Comparison of ENCODE assay signal across 16 cellular contexts in the genomic region with DNA sequence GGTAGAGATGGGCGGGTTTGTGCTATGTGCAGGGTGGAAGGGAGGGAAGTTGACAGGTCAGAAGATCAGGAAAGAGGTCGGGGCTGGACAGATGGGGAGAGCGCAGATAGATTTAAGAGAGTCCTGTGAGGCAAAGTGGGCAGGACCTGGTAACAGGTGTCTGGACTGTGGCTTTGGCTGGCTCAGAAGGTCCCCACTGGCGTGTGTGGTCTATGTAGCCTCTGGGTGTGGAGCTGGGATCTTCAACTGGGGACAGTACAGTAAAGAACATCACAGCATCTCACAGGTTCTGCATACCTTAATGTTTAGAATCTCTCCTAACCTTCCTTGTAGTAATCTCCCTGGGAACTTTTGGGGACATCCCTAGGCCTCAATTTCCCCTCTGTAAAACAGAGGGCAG. TPM values are rescaled to one million over a fixed set of nuclear protein-coding genes. Genes with fewer than 3 reads are reported as not detected.
DNase-seq lines count a peak whose midpoint lies in the region; ATAC-seq and TF ChIP-seq lines count a peak whose summit lies in the region.
"Had no signal": no experiment of that assay in that cellular context is flagged by ENCODE, and none has a peak within 500 bp of the region (broad histone marks: within the 10 kb centered on the region; RNA-seq: fewer than 3 reads in every experiment).

No MANE protein-coding gene starts in this region.

- no peak overlapping the region for H3K56ac ChIP-seq in IMR-90 (ENCODE audit: extremely low read depth, insufficient read depth, low read length)

- TF ChIP-seq POLR2A in IMR-90 (IDR thresholded peaks at IDR 0.05; ENCODE audit: low read depth, low read length) (no peak), gastrocnemius medialis (IDR thresholded peaks at IDR 0.05) (no peak), esophagus squamous epithelium (IDR thresholded peaks at IDR 0.05) (no peak)

- H3K36me3 ChIP-seq in IMR-90 (ENCODE audit: control insufficient read depth, insufficient read depth, low read length) (peaks cover 14% of the 10 kb centered on the region; the same call in 1 of the 2 replicates), cardiac muscle cell (no peaks in the 10 kb centered on the region), gastrocnemius medialis (peaks cover 0 to 11% of the 10 kb centered on the region in 2 donors), esophagus squamous epithelium (peaks cover 0 to 22% (median 0%) of the 10 kb centered on the region in 3 donors)
- H3K36me3 ChIP-seq: HAP-1 had no signal

- peak; percentile 18; the same call in 1 of the 2 replicates for ATAC-seq in IMR-90 (ENCODE audit: low read depth)
- peak in 1 of 2 donors; percentile 48 for ATAC-seq in gastrocnemius medialis
- ATAC-seq in HG03457 (IDR thresholded peaks at IDR 0.05; ENCODE audit: unreplicated experiment), result no peak
- ATAC-seq in GM18868 (IDR thresholded peaks at IDR 0.05; ENCODE audit: unreplicated experiment), result no peak

- intact Hi-C loops in IMR-90 (cut with micrococcal nuclease) (no loop called here), gastrocnemius medialis (cut with DNase I; ENCODE audit: low total_unique reads) (loop anchor here (5.0 kb wide), 1 partner anchor 117 kb away; a partner anchor contains a TSS), esophagus squamous epithelium (cut with DNase I) (no loop called here)

- H2BK120ac ChIP-seq in IMR-90 (ENCODE audit: low read depth, low read length), result no peak overlapping the region

- no peak overlapping the region for H3K23ac ChIP-seq in IMR-90 (ENCODE audit: low read depth, low read length)

- peaks cover 5% of the 10 kb centered on the region; the same call in 1 of the 2 replicates for H3K9me1 ChIP-seq in IMR-90 (ENCODE audit: insufficient read depth, low read length)

- H2BK5ac ChIP-seq in IMR-90 (ENCODE audit: low read depth, low read length, poor library complexity, severe bottlenecking), result no peak overlapping the region

- no peak overlapping the region for H3K18ac ChIP-seq in IMR-90 (ENCODE audit: low read depth, low read length)

- no peak overlapping the region for H2BK15ac ChIP-seq in IMR-90 (ENCODE audit: low read depth, low read length)

- no peak for TF ChIP-seq RAD21 in IMR-90 (IDR thresholded peaks at IDR 0.05; ENCODE audit: low read length)

- H2AK9ac ChIP-seq in IMR-90 (replicated peaks; ENCODE audit: low read depth, low read length, poor library complexity), result no peak overlapping the region

- CTCF ChIA-PET in IMR-90 (lab: Yijun Ruan, JAX), result no interaction called here

- H4K91ac ChIP-seq in IMR-90 (ENCODE audit: insufficient read depth, low read depth, low read length), result no peak overlapping the region

- H3K79me1 ChIP-seq in IMR-90 (ENCODE audit: low read depth in 1 of 2, low read length in 2 of 2), result no peaks in the 10 kb centered on the region

- H3K27ac ChIP-seq in IMR-90 (ENCODE audit: insufficient read depth, low read length), result no peak overlapping the region
- H3K27ac ChIP-seq in cardiac muscle cell, result peak overlapping the region; percentile 14
- peak overlapping the region; percentile 76 to 100 (median 98) for H3K27ac ChIP-seq in gastrocnemius medialis
- H3K27ac ChIP-seq in esophagus squamous epithelium, result no peak overlapping the region
- H3K27ac ChIP-seq: C4-2B had no signal

- H3K27me3 ChIP-seq in IMR-90 (ENCODE audit: control insufficient read depth, insufficient read depth, low read length), result no peaks in the 10 kb centered on the region
- H3K27me3 ChIP-seq in cardiac muscle cell, result no peaks in the 10 kb centered on the region
- H3K27me3 ChIP-seq in gastrocnemius medialis, result no peaks in the 10 kb centered on the region
- H3K27me3 ChIP-seq in esophagus squamous epithelium, result peaks cover 0 to 3% (median 0%) of the 10 kb centered on the region in 4 donors

- no peaks in the 10 kb centered on the region for H3K4me1 ChIP-seq in IMR-90 (ENCODE audit: control insufficient read depth, insufficient read depth, low read length)
- H3K4me1 ChIP-seq in cardiac muscle cell (ENCODE audit: low read depth), result no peaks in the 10 kb centered on the region
- H3K4me1 ChIP-seq in gastrocnemius medialis, result peaks cover 16 to 20% of the 10 kb centered on the region in 2 donors
- peaks cover 0 to 20% (median 0%) of the 10 kb centered on the region in 3 donors for H3K4me1 ChIP-seq in esophagus squamous epithelium

- H3K14ac ChIP-seq in IMR-90 (replicated peaks; ENCODE audit: low read depth, low read length), result no peak overlapping the region

- 0 out of 2 replicates have a peak, but pooled peaks cover 2% of the 10 kb centered on the region for H3K9me3 ChIP-seq in IMR-90 (ENCODE audit: control insufficient read depth, insufficient read depth, low read length)
- no peaks in the 10 kb centered on the region for H3K9me3 ChIP-seq in cardiac muscle cell (ENCODE audit: low read depth)
- H3K9me3 ChIP-seq in gastrocnemius medialis, result no peaks in the 10 kb centered on the region
- H3K9me3 ChIP-seq in esophagus squamous epithelium, result no peaks in the 10 kb centered on the region
- H3K9me3 ChIP-seq: HAP-1 had no signal

- dilution Hi-C loops in IMR-90 (cut with HindIII; ENCODE audit: low sequenced_read_pairs, unreplicated experiment), result no loop called here

- H4K8ac ChIP-seq in IMR-90 (ENCODE audit: low read depth in 2 of 2, low read length in 2 of 2), result no peak overlapping the region

- H4K20me1 ChIP-seq in IMR-90 (ENCODE audit: insufficient read depth, low read length), result no peaks in the 10 kb centered on the region

- POLR2A ChIA-PET in IMR-90 (lab: Charles Lee; ENCODE audit: unreplicated experiment), result interaction anchor here (0.5 kb wide), 1 partner anchor 893 kb away, joined by 10 read pairs; no protein-coding TSS in a partner anchor

- DNase-seq in IMR-90 (no peak), cardiac muscle cell (ENCODE audit: low read depth in 1 of 2, low spot score in 1 of 2) (no peak), gastrocnemius medialis (peak in 1 of 2 donors; percentile 72), esophagus squamous epithelium (lab: John Stamatoyannopoulos, UW) (no peak)
- DNase-seq: Kasumi-1, MM.1S, NCI-H1105, NCI-H1694, NCI-H2227 treated with DMSO at 0.1 percent for 48 hours, NCI-H524 treated with DMSO at 0.1 percent for 48 hours had no signal

- BruUV-seq in IMR-90 (replicated peaks; lab: Mats Ljungman, UMichigan), result no TSS peak

- H4K5ac ChIP-seq in IMR-90 (ENCODE audit: low read depth, low read length), result no peak overlapping the region

- in situ Hi-C loops in IMR-90 (cut with MboI; ENCODE audit: low sequenced_read_pairs), result no loop called here
- in situ Hi-C loops in gastrocnemius medialis (cut with MboI; ENCODE audit: low sequenced_read_pairs in 4 of 4), result no loop called here

- no peak overlapping the region for H3K9ac ChIP-seq in IMR-90 (ENCODE audit: low read depth, low read length)

- H3K4me3 ChIP-seq in IMR-90 (ENCODE audit: insufficient read depth, low read depth, low read length) (no peak overlapping the region), cardiac muscle cell (no peak overlapping the region), gastrocnemius medialis (no peak overlapping the region), esophagus squamous epithelium (no peak overlapping the region)
- H3K4me3 ChIP-seq: HAP-1 had no signal

- no peak overlapping the region for H2AK5ac ChIP-seq in IMR-90 (ENCODE audit: low read depth, low read length)

- no peak overlapping the region for H2BK20ac ChIP-seq in IMR-90 (ENCODE audit: low read depth, low read length)

- no peak overlapping the region for H2AFZ ChIP-seq in IMR-90 (replicated peaks; ENCODE audit: low read length, poor library complexity)

- TF ChIP-seq CTCF in IMR-90 (conservative IDR thresholded peaks at IDR 0.05; ENCODE audit: low read depth, low read length) (no peak), cardiac muscle cell (IDR thresholded peaks at IDR 0.05; ENCODE audit: low read depth, low read length) (no peak), gastrocnemius medialis (IDR thresholded peaks at IDR 0.05 in 4 of 5, conservative IDR thresholded peaks at IDR 0.05 in 1 of 5) (no peak), esophagus squamous epithelium (IDR thresholded peaks at IDR 0.05) (no peak)

- 92% methylated on average over 2 of the region's 4 CpGs; no CpG with 5 or more reads in 1 of the 2 experiments for WGBS in IMR-90 (ENCODE audit: extremely low coverage in 2 of 2, insufficient read length in 1 of 2), 2 experiments
- WGBS in esophagus squamous epithelium, 2 donors, result 66 to 74% methylated on average over 4 of the region's 4 CpGs

- H3K4ac ChIP-seq in IMR-90 (ENCODE audit: low read depth, low read length), result no peak overlapping the region

- no peak overlapping the region for H3K4me2 ChIP-seq in IMR-90 (ENCODE audit: low read depth, low read length)

RNA-seq across cellular contexts. Expression of a gene that starts 17.7 kb away (rescaled TPM):
- total RNA-seq in IMR-90 (2012; rRNA removed) (not detected in 2 replicates), cardiac muscle cell (406 and 481 TPM in 2 replicates), gastrocnemius medialis (over 10,000 TPM; 18,507 to 37,792 (median 27,366) TPM), esophagus squamous epithelium (not detected)
- polyA plus RNA-seq in IMR-90 (2012; rRNA removed) (not detected in 2 replicates), cardiac muscle cell (441 and 529 TPM in 2 replicates)
- 0.04 TPM in 1 of 2 replicates, not detected in the other for polyA plus RNA-seq in IMR-90 (2012; cell fraction: cytosol; rRNA removed)
- 0.09 TPM in 1 of 2 replicates, not detected in the other for polyA plus RNA-seq in IMR-90 (2012; cell fraction: nucleus; rRNA removed; ENCODE audit: low replicate concordance)
- total RNA-seq: HT-29 had no signal
- polyA plus RNA-seq: IgD-negative memory B cell had no signal

RNA-seq across cellular contexts. Expression of a gene that starts 35.5 kb away (rescaled TPM):
- total RNA-seq in IMR-90 (2012; rRNA removed), result under 0.01 and 0.18 TPM in 2 replicates
- 0.09 and 0.14 TPM in 2 replicates for polyA plus RNA-seq in IMR-90 (2012; rRNA removed)
- polyA plus RNA-seq in IMR-90 (2012; cell fraction: cytosol; rRNA removed), result 0.19 and 0.22 TPM in 2 replicates
- polyA plus RNA-seq in IMR-90 (2012; cell fraction: nucleus; rRNA removed; ENCODE audit: low replicate concordance), result 0.11 and 0.24 TPM in 2 replicates
- total RNA-seq in cardiac muscle cell, result 2.4 and 4.0 TPM in 2 replicates
- 1.8 and 3.7 TPM in 2 replicates for polyA plus RNA-seq in cardiac muscle cell
- 1 to 10 TPM in 1 of 4 donors, not detected in 3; 2.7 TPM for total RNA-seq in gastrocnemius medialis
- total RNA-seq in esophagus squamous epithelium, result 10 to 100 TPM; 17.3 to 32.2 (median 27.0) TPM
- polyA plus RNA-seq: IgD-negative memory B cell had no signal

RNA-seq across cellular contexts. Expression of a gene that starts 53.9 kb away (rescaled TPM):
- total RNA-seq in IMR-90 (2012; rRNA removed) (8.1 and 11.3 TPM in 2 replicates), cardiac muscle cell (65.3 and 135 TPM in 2 replicates), gastrocnemius medialis (10 to 100 TPM; 12.2 to 42.5 (median 22.1) TPM), esophagus squamous epithelium (10 to 100 TPM in 3 of 4 donors, 1 to 10 TPM in 1; 6.4 to 19.6 (median 14.9) TPM)
- polyA plus RNA-seq in IMR-90 (2012; rRNA removed) (20.3 and 20.7 TPM in 2 replicates), cardiac muscle cell (21.0 and 42.0 TPM in 2 replicates)
- polyA plus RNA-seq in IMR-90 (2012; cell fraction: cytosol; rRNA removed), result 19.3 and 52.1 TPM in 2 replicates
- 33.3 and 34.2 TPM in 2 replicates for polyA plus RNA-seq in IMR-90 (2012; cell fraction: nucleus; rRNA removed; ENCODE audit: low replicate concordance)

RNA-seq across cellular contexts. Expression of a gene that starts 59.8 kb away (rescaled TPM):
- total RNA-seq in IMR-90 (2012; rRNA removed) (not detected in 2 replicates), cardiac muscle cell (2.0 and 2.2 TPM in 2 replicates), gastrocnemius medialis (under 1 TPM in 2 of 4 donors, not detected in 2; 0.46 to 0.55 TPM), esophagus squamous epithelium (1 to 10 TPM in 1 of 4 donors, under 1 TPM in 3; 0.29 to 1.5 (median 0.80) TPM)
- polyA plus RNA-seq in IMR-90 (2012; rRNA removed) (0.03 TPM in 1 of 2 replicates, not detected in the other), cardiac muscle cell (1.5 and 5.2 TPM in 2 replicates)
- 0.08 and 0.13 TPM in 2 replicates for polyA plus RNA-seq in IMR-90 (2012; cell fraction: cytosol; rRNA removed)
- polyA plus RNA-seq in IMR-90 (2012; cell fraction: nucleus; rRNA removed; ENCODE audit: low replicate concordance), result 0.06 and 0.11 TPM in 2 replicates
- total RNA-seq: HT-29 had no signal
- polyA plus RNA-seq: IgD-negative memory B cell had no signal

Comparison
In these comparisons a context has a peak if more than half of its experiments do, and no peak if none do; other contexts are left out.
1. H3K27ac ChIP-seq: peak in cardiac muscle cell (single experiment) and gastrocnemius medialis (4 of 4); none in IMR-90 (single experiment) and esophagus squamous epithelium (0 of 4).
2. RNA of a gene that starts 17.7 kb away (total RNA-seq): 18,507 to 37,792 TPM in gastrocnemius medialis and 406 to 481 TPM in cardiac muscle cell; not detected in IMR-90 and not detected in esophagus squamous epithelium; every median in the first group is over 100 times any median in the second.